Comparison of ENCODE assay signal across 25 cellular contexts in the genomic region with DNA sequence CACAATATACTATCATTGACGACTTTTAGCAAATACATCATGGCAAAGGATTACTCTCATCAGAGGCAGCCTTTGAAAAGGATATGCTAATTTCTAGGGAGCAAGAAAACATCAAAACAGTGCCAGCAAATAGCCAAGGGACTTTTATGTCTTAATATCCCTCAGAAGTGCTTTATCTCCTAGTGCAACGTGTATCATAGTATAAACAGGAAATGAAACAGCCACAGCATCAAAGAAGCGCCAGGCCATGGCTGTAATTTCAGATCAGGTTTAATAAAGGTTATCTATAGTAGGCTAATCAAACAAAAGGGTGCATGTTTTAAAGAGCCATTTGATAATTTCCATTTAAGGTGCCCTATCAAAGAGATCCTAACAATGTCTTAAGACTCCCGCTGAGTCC.
"Had no signal": no experiment of that assay in that cellular context is flagged by ENCODE, and none has a peak within 500 bp of the region (broad histone marks: within the 10 kb centered on the region; RNA-seq: fewer than 3 reads in every experiment).

No MANE protein-coding gene starts in this region.

- H3K9me3 ChIP-seq: ascending aorta, esophagus squamous epithelium, gastroesophageal sphincter, neutrophil, ovary, psoas muscle, thyroid gland had no signal

- H3K4me3 Mint-ChIP-seq: activated CD4-positive, alpha-beta T cell treated with anti-CD3 and anti-CD28 coated beads, Interleukin-2, amount 10 ng/mL, durations not matched to agents 24 days and 14 days; activated CD8-positive, alpha-beta memory T cell treated with anti-CD3 and anti-CD28 coated beads, Interleukin-2, amount 10 ng/mL, durations not matched to agents 7 days and 5 days; activated CD8-positive, alpha-beta T cell treated with anti-CD3 and anti-CD28 coated beads for 36 hours; activated T-helper 1 cell treated with anti-CD3 and anti-CD28 coated beads, Interleukin-12 subunit alpha, Interleukin-12 subunit beta, Interleukin-2, Interleukin-4 antibody, amounts not matched to agents 30 ng/mL and 10 ng/mL and 1 ng/mL, durations not matched to agents 14 hours and 24 hours and 36 hours; nephron; stimulated activated naive CD8-positive, alpha-beta T cell treated with anti-CD3 and anti-CD28 coated beads, Interleukin-15, Interleukin-2, amounts not matched to agents 100 ng/mL and 50 ng/mL, for 24 hours; T-helper 17 cell had no signal

- H3K4me1 ChIP-seq: ascending aorta, esophagus squamous epithelium, gastroesophageal sphincter, thyroid gland had no signal

- FAIRE-seq: colon, islet of Langerhans had no signal

- ATAC-seq: activated CD8-positive, alpha-beta memory T cell treated with anti-CD3 and anti-CD28 coated beads, Interleukin-2, amount 10 ng/mL, durations not matched to agents 7 days and 5 days; activated CD8-positive, alpha-beta T cell treated with anti-CD3 and anti-CD28 coated beads for 36 hours; activated naive CD4-positive, alpha-beta T cell treated with anti-CD3 and anti-CD28 coated beads, Interleukin-2, amount 50 U/mL, for 72 hours; gastroesophageal sphincter; psoas muscle; right cardiac atrium; T-helper 17 cell had no signal

- H3K4me3 ChIP-seq: ascending aorta, dorsolateral prefrontal cortex, esophagus squamous epithelium, gastroesophageal sphincter, ovary, psoas muscle, thyroid gland had no signal

- H3K4me1 Mint-ChIP-seq: activated CD4-positive, alpha-beta T cell treated with anti-CD3 and anti-CD28 coated beads, Interleukin-2, amount 10 ng/mL, durations not matched to agents 24 days and 14 days; activated CD8-positive, alpha-beta memory T cell treated with anti-CD3 and anti-CD28 coated beads, Interleukin-2, amount 10 ng/mL, durations not matched to agents 7 days and 5 days had no signal

- H3K27ac Mint-ChIP-seq: activated CD4-positive, alpha-beta T cell treated with anti-CD3 and anti-CD28 coated beads, Interleukin-2, amount 10 ng/mL, durations not matched to agents 24 days and 14 days; activated CD8-positive, alpha-beta memory T cell treated with anti-CD3 and anti-CD28 coated beads, Interleukin-2, amount 10 ng/mL, durations not matched to agents 7 days and 5 days; activated CD8-positive, alpha-beta T cell treated with anti-CD3 and anti-CD28 coated beads for 36 hours; activated T-helper 1 cell treated with anti-CD3 and anti-CD28 coated beads, Interleukin-12 subunit alpha, Interleukin-12 subunit beta, Interleukin-2, Interleukin-4 antibody, amounts not matched to agents 30 ng/mL and 10 ng/mL and 1 ng/mL, durations not matched to agents 14 hours and 24 hours and 36 hours; nephron; stimulated activated naive CD8-positive, alpha-beta T cell treated with anti-CD3 and anti-CD28 coated beads, Interleukin-15, Interleukin-2, amounts not matched to agents 100 ng/mL and 50 ng/mL, for 24 hours; T-helper 17 cell had no signal

- H3K36me3 Mint-ChIP-seq: activated CD8-positive, alpha-beta memory T cell treated with anti-CD3 and anti-CD28 coated beads, Interleukin-2, amount 10 ng/mL, durations not matched to agents 7 days and 5 days; activated naive CD4-positive, alpha-beta T cell treated with anti-CD3 and anti-CD28 coated beads, Interleukin-2, amount 50 U/mL, for 72 hours had no signal

- H3K36me3 ChIP-seq: ascending aorta, esophagus squamous epithelium, gastroesophageal sphincter, neutrophil, ovary, thyroid gland had no signal

- H3K27ac ChIP-seq: ascending aorta, dorsolateral prefrontal cortex, esophagus squamous epithelium, gastroesophageal sphincter, neutrophil, ovary, psoas muscle, thyroid gland had no signal

- DNase-seq: activated CD4-positive, alpha-beta T cell treated with anti-CD3 and anti-CD28 coated beads, Interleukin-2, amount 10 ng/mL, durations not matched to agents 24 days and 14 days; activated CD8-positive, alpha-beta memory T cell treated with anti-CD3 and anti-CD28 coated beads, Interleukin-2, amount 10 ng/mL, durations not matched to agents 7 days and 5 days; activated CD8-positive, alpha-beta T cell treated with anti-CD3 and anti-CD28 coated beads for 36 hours; activated gamma-delta T cell treated with Interleukin-2 at 50 U/mL for 16 hours; central memory CD4-positive, alpha-beta T cell; dorsolateral prefrontal cortex; esophagus squamous epithelium; head of caudate nucleus; hypothalamus; ovary; psoas muscle; right cardiac atrium; stimulated activated CD4-positive, alpha-beta T cell treated with anti-CD3 and anti-CD28 coated beads, Interleukin-12 subunit alpha, Interleukin-12 subunit beta, amount 100 ng/mL, for 4 hours; substantia nigra; T-helper 17 cell; thyroid gland had no signal

- H3K9me3 Mint-ChIP-seq: activated CD4-positive, alpha-beta T cell treated with anti-CD3 and anti-CD28 coated beads, Interleukin-2, amount 10 ng/mL, durations not matched to agents 24 days and 14 days; activated CD8-positive, alpha-beta T cell treated with anti-CD3 and anti-CD28 coated beads for 36 hours; activated naive CD4-positive, alpha-beta T cell treated with anti-CD3 and anti-CD28 coated beads, Interleukin-2, amount 50 U/mL, for 72 hours; activated T-helper 1 cell treated with anti-CD3 and anti-CD28 coated beads, Interleukin-12 subunit alpha, Interleukin-12 subunit beta, Interleukin-2, Interleukin-4 antibody, amounts not matched to agents 30 ng/mL and 10 ng/mL and 1 ng/mL, durations not matched to agents 14 hours and 24 hours and 36 hours; stimulated activated naive CD8-positive, alpha-beta T cell treated with anti-CD3 and anti-CD28 coated beads, Interleukin-15, Interleukin-2, amounts not matched to agents 100 ng/mL and 50 ng/mL, for 24 hours had no signal

- H3K27me3 ChIP-seq: ascending aorta, dorsolateral prefrontal cortex, esophagus squamous epithelium, neutrophil, ovary, thyroid gland had no signal
